ENCODE assay signal across 34 cellular contexts in genomic region chr3:15229262-15229661, GRCh38.
"Had no signal": no experiment of that assay in that cellular context is flagged by ENCODE, and none has a peak within 500 bp of the region (broad histone marks: within the 10 kb centered on the region; RNA-seq: fewer than 3 reads in every experiment).

No MANE protein-coding gene starts in this region.

- H3K9me3 ChIP-seq: adrenal gland, ascending aorta, body of pancreas, breast epithelium had no signal

- H3K27ac ChIP-seq: adrenal gland, ascending aorta, body of pancreas, brain microvascular endothelial cell, breast epithelium, cardiac muscle cell had no signal

- ATAC-seq: activated naive CD4-positive, alpha-beta T cell treated with anti-CD3 and anti-CD28 coated beads, Interleukin-2, amount 50 U/mL, for 72 hours; activated naive CD8-positive, alpha-beta T cell treated with anti-CD3 and anti-CD28 coated beads, Interleukin-2, amount 50 U/mL, for 24 hours; activated T-cell treated with anti-CD3 and anti-CD28 coated beads, Interleukin-2, amount 50 U/mL, for 4 hours; activated T-cell treated with anti-CD3 and anti-CD28 coated beads, Interleukin-2, amount 50 U/mL, for 72 hours; activated T-helper 17 cell treated with anti-CD3 and anti-CD28 coated beads, Interleukin-2, amount 50 U/mL, for 72 hours; body of pancreas had no signal

- H3K4me3 ChIP-seq: adrenal gland, ascending aorta, body of pancreas, breast epithelium, cardiac muscle cell had no signal

- H3K4me1 ChIP-seq: ascending aorta, breast epithelium had no signal

- FAIRE-seq: astrocyte, bronchial epithelial cell had no signal

- H3K27me3 ChIP-seq: adrenal gland, ascending aorta, body of pancreas, brain microvascular endothelial cell, breast epithelium, cardiac muscle cell had no signal

- DNase-seq: activated effector memory CD4-positive, alpha-beta T cell treated with anti-CD3 and anti-CD28 coated beads, Interleukin-2, amount 50 U/mL, for 16 hours; activated effector memory CD4-positive, alpha-beta T cell treated with Interleukin-2 at 50 U/mL for 16 hours; activated gamma-delta T cell; activated gamma-delta T cell treated with Interleukin-2 at 50 U/mL for 16 hours; activated naive CD4-positive, alpha-beta T cell; activated naive CD4-positive, alpha-beta T cell treated with anti-CD3 and anti-CD28 coated beads for 36 hours; activated naive CD4-positive, alpha-beta T cell treated with anti-CD3 and anti-CD28 coated beads, Interleukin-2, amount 10 ng/mL, durations not matched to agents 7 days and 5 days; activated naive CD4-positive, alpha-beta T cell treated with anti-CD3 and anti-CD28 coated beads, Interleukin-2, amount 50 U/mL, for 16 hours; activated naive CD4-positive, alpha-beta T cell treated with Interleukin-2 at 50 U/mL for 16 hours; activated naive CD8-positive, alpha-beta T cell treated with anti-CD3 and anti-CD28 coated beads for 36 hours; activated naive CD8-positive, alpha-beta T cell treated with anti-CD3 and anti-CD28 coated beads, Interleukin-2, amount 10 ng/mL, durations not matched to agents 7 days and 5 days; activated naive CD8-positive, alpha-beta T cell treated with anti-CD3 and anti-CD28 coated beads, Interleukin-2, amount 50 U/mL, for 24 hours; activated T-cell treated with anti-CD3 and anti-CD28 coated beads, Interleukin-2, amount 50 U/mL, for 1 hour; activated T-cell treated with anti-CD3 and anti-CD28 coated beads, Interleukin-2, amount 50 U/mL, for 24 hours; activated T-cell treated with anti-CD3 and anti-CD28 coated beads, Interleukin-2, amount 50 U/mL, for 4 hours; activated T-cell treated with anti-CD3 and anti-CD28 coated beads, Interleukin-2, amount 50 U/mL, for 48 hours; activated T-cell treated with anti-CD3 and anti-CD28 coated beads, Interleukin-2, amount 50 U/mL, for 72 hours; adrenal gland; amniotic stem cell; amygdala; anterior cingulate cortex; aorta; body of pancreas; brain microvascular endothelial cell; caudate nucleus; central memory CD4-positive, alpha-beta T cell; cerebellar nuclear complex had no signal
